ENCODE assay signal across 10 cellular contexts in genomic region chr11:10526974-10527918, GRCh38. TPM values are rescaled to one million over a fixed set of nuclear protein-coding genes. Genes with fewer than 3 reads are reported as not detected.
DNase-seq lines count a peak whose midpoint lies in the region; ATAC-seq and TF ChIP-seq lines count a peak whose summit lies in the region.
"Had no signal": no experiment of that assay in that cellular context is flagged by ENCODE, and none has a peak within 500 bp of the region (broad histone marks: within the 10 kb centered on the region; RNA-seq: fewer than 3 reads in every experiment).

No MANE protein-coding gene starts in this region.

- no peak for TF ChIP-seq POLR2A in esophagus muscularis mucosa (IDR thresholded peaks at IDR 0.05; ENCODE audit: low read depth)

- no peaks in the 10 kb centered on the region for H3K79me1 ChIP-seq in neuronal stem cell (ENCODE audit: low read depth, low read length)

- H3K4me1 ChIP-seq in esophagus muscularis mucosa, result peaks cover 0 to 21% (median 4%) of the 10 kb centered on the region in 4 donors
- no peaks in the 10 kb centered on the region for H3K4me1 ChIP-seq in neuronal stem cell (ENCODE audit: control insufficient read depth in 2 of 2, insufficient read depth in 1 of 2, low read depth in 1 of 2, low read length in 2 of 2)

- no peak overlapping the region for H2BK120ac ChIP-seq in neuronal stem cell (ENCODE audit: low read depth, low read length)

- peaks cover 52% of the 10 kb centered on the region for H3K36me3 Mint-ChIP-seq in activated CD4-positive, alpha-beta T cell treated with anti-CD3 and anti-CD28 coated beads for 36 hours (ENCODE audit: low read depth)

- H3K4me3 ChIP-seq in esophagus muscularis mucosa (no peak overlapping the region), neuronal stem cell (ENCODE audit: low read length in 2 of 2) (no peak overlapping the region)

- H2AK5ac ChIP-seq in neuronal stem cell (ENCODE audit: low read depth, low read length), result no peak overlapping the region

- no peak overlapping the region for H4K8ac ChIP-seq in neuronal stem cell (ENCODE audit: low read depth, low read length)

- no peak for TF ChIP-seq CTCF in esophagus muscularis mucosa (IDR thresholded peaks at IDR 0.05)

- no peak overlapping the region for H3K14ac ChIP-seq in neuronal stem cell (ENCODE audit: low read length)

- H2BK5ac ChIP-seq in neuronal stem cell (ENCODE audit: low read length), result no peak overlapping the region

- no peak overlapping the region for H3K4ac ChIP-seq in neuronal stem cell (ENCODE audit: low read length)

- peak overlapping the region; percentile 9 for H3K4me3 Mint-ChIP-seq in activated CD4-positive, alpha-beta T cell treated with anti-CD3 and anti-CD28 coated beads for 36 hours

- H3K27ac ChIP-seq in esophagus muscularis mucosa (replicated peaks in 1 of 4) (no peak overlapping the region), neuronal stem cell (replicated peaks; ENCODE audit: low read length) (no peak overlapping the region)

- no peak overlapping the region for H3K23ac ChIP-seq in neuronal stem cell (ENCODE audit: low read depth, low read length, poor library complexity)

- WGBS in esophagus muscularis mucosa, result 71% methylated on average over 6 of the region's 6 CpGs
- WGBS in neuronal stem cell (ENCODE audit: extremely low coverage in 2 of 2, insufficient read length in 2 of 2, insufficient replicate concordance in 1 of 2), 2 donors, result no CpG with 5 or more reads among the region's 6 CpGs

- no peak overlapping the region for H3K4me2 ChIP-seq in neuronal stem cell (ENCODE audit: insufficient read depth, low read length, poor library complexity, severe bottlenecking)

- CTCF ChIA-PET in activated CD4-positive, alpha-beta T cell treated with anti-CD3 and anti-CD28 coated beads for 36 hours (lab: Charles Lee), result interaction anchor here (0.7 to 1.2 kb wide), 3 partner anchors 12 to 79 kb away, joined by 3 to 8 read pairs (median 3); partner anchors contain the start of gene RNF141

- peak overlapping the region; percentile 83 for H3K27ac Mint-ChIP-seq in activated CD4-positive, alpha-beta T cell treated with anti-CD3 and anti-CD28 coated beads for 36 hours

- H4K91ac ChIP-seq in neuronal stem cell (ENCODE audit: low read depth, low read length, poor library complexity), result no peak overlapping the region

- no peak overlapping the region for H2AFZ ChIP-seq in neuronal stem cell (ENCODE audit: low read length)

- H3K9me3 ChIP-seq in esophagus muscularis mucosa (no peaks in the 10 kb centered on the region), neuronal stem cell (replicated peaks in 1 of 2; ENCODE audit: control insufficient read depth in 2 of 2, insufficient read depth in 1 of 2, low read depth in 1 of 2, low read length in 2 of 2) (no peaks in the 10 kb centered on the region)

- POLR2A ChIA-PET in activated CD4-positive, alpha-beta T cell treated with anti-CD3 and anti-CD28 coated beads for 36 hours (lab: Charles Lee), result no interaction called here

- H3K36me3 ChIP-seq in esophagus muscularis mucosa (peaks cover 12 to 87% (median 56%) of the 10 kb centered on the region in 4 donors), neuronal stem cell (replicated peaks in 1 of 2; ENCODE audit: control insufficient read depth in 2 of 2, insufficient read depth in 2 of 2, low read length in 2 of 2) (peaks cover 1 to 86% of the 10 kb centered on the region in 2 donors)

- H2BK12ac ChIP-seq in neuronal stem cell (ENCODE audit: low read length), result no peak overlapping the region

- no peak overlapping the region for H2BK15ac ChIP-seq in neuronal stem cell (ENCODE audit: low read length)

- peak; percentile 96 for ATAC-seq in activated CD4-positive, alpha-beta T cell treated with anti-CD3 and anti-CD28 coated beads for 36 hours
- peak; percentile 76 for ATAC-seq in HG03565 (IDR thresholded peaks at IDR 0.05; ENCODE audit: unreplicated experiment)

- no peak for DNase-seq in activated CD4-positive, alpha-beta T cell treated with anti-CD3 and anti-CD28 coated beads for 36 hours
- no peak for DNase-seq in activated CD4-positive, alpha-beta T cell treated with anti-CD3 and anti-CD28 coated beads, Interleukin-2, amount 50 U/mL, for 1 hour
- peak; percentile 41 for DNase-seq in dedifferentiated amniotic fluid mesenchymal stem cell (ENCODE audit: extremely low spot score)
- DNase-seq in superior temporal gyrus (ENCODE audit: extremely low spot score), result peak; percentile 78
- DNase-seq in NCI-H82 treated with DMSO at 0.1 percent for 48 hours (lab: John Stamatoyannopoulos, UW; ENCODE audit: unreplicated experiment), result no peak
- DNase-seq in esophagus muscularis mucosa (ENCODE audit: extremely low spot score), result no peak
- DNase-seq in neuronal stem cell (ENCODE audit: low spot score), result no peak
- DNase-seq: effector memory CD4-positive, alpha-beta T cell had no signal

- no peaks in the 10 kb centered on the region for H3K27me3 Mint-ChIP-seq in activated CD4-positive, alpha-beta T cell treated with anti-CD3 and anti-CD28 coated beads for 36 hours

- H3K27me3 ChIP-seq in esophagus muscularis mucosa, result no peaks in the 10 kb centered on the region
- H3K27me3 ChIP-seq in neuronal stem cell (ENCODE audit: control insufficient read depth in 3 of 3, insufficient read depth in 3 of 3, low read depth in 1 of 3, low read length in 3 of 3), result no peaks in the 10 kb centered on the region

- no peaks in the 10 kb centered on the region for H3K9me3 Mint-ChIP-seq in activated CD4-positive, alpha-beta T cell treated with anti-CD3 and anti-CD28 coated beads for 36 hours (ENCODE audit: low read depth)

- H3K9ac ChIP-seq in neuronal stem cell (ENCODE audit: low read depth, low read length, poor library complexity), result no peak overlapping the region

- intact Hi-C loops in activated CD4-positive, alpha-beta T cell treated with anti-CD3 and anti-CD28 coated beads for 36 hours (cut with DNase I, micrococcal nuclease), result loop anchor here (1.0 to 5.0 kb wide), 3 partner anchors 13 to 210 kb away; partner anchors contain the start of gene AMPD3 (in 1 of the 2)
- intact Hi-C loops in esophagus muscularis mucosa (cut with DNase I), result no loop called here

- peaks cover 22% of the 10 kb centered on the region for H3K4me1 Mint-ChIP-seq in activated CD4-positive, alpha-beta T cell treated with anti-CD3 and anti-CD28 coated beads for 36 hours

- no peak for TF ChIP-seq EP300 in esophagus muscularis mucosa (IDR thresholded peaks at IDR 0.05)

- H3K18ac ChIP-seq in neuronal stem cell (ENCODE audit: low read length), result no peak overlapping the region

RNA-seq across cellular contexts. Expression of gene RNF141, which starts 13.7 kb away (rescaled TPM):
- 10 to 100 TPM; 12.5 to 17.8 TPM for total RNA-seq in activated CD4-positive, alpha-beta T cell treated with anti-CD3 and anti-CD28 coated beads for 36 hours
- total RNA-seq in esophagus muscularis mucosa, result 10 to 100 TPM; 24.1 to 39.3 (median 34.9) TPM
- 27.1 TPM for polyA plus RNA-seq in neuronal stem cell (2013, experiment 1 of 2)
- polyA plus RNA-seq in neuronal stem cell (2013, experiment 2 of 2), result 26.4 TPM

RNA-seq across cellular contexts. Expression of gene LYVE1, which starts 41.2 kb away (rescaled TPM):
- total RNA-seq in activated CD4-positive, alpha-beta T cell treated with anti-CD3 and anti-CD28 coated beads for 36 hours, result not detected
- 100 to 1,000 TPM in 1 of 4 donors, 10 to 100 TPM in 3; 59.5 to 150 (median 74.3) TPM for total RNA-seq in esophagus muscularis mucosa
- polyA plus RNA-seq in neuronal stem cell (2013, experiment 1 of 2), result 0.03 TPM
- polyA plus RNA-seq in neuronal stem cell (2013, experiment 2 of 2), result 0.03 TPM
- total RNA-seq: SK-MEL-5 had no signal

Comparison
In these comparisons a context has a peak if more than half of its experiments do, and no peak if none do; other contexts are left out.
1. DNase-seq: peak in dedifferentiated amniotic fluid mesenchymal stem cell (single experiment) and superior temporal gyrus (single experiment); none in activated CD4-positive, alpha-beta T cell treated with anti-CD3 and anti-CD28 coated beads for 36 hours (single experiment), activated CD4-positive, alpha-beta T cell treated with anti-CD3 and anti-CD28 coated beads, Interleukin-2, amount 50 U/mL, for 1 hour (single experiment), NCI-H82 treated with DMSO at 0.1 percent for 48 hours (single experiment), esophagus muscularis mucosa (single experiment) and neuronal stem cell (single experiment).
2. RNA of gene LYVE1, which starts 41.2 kb away (total RNA-seq): 59.5 to 150 TPM in esophagus muscularis mucosa; not detected in activated CD4-positive, alpha-beta T cell treated with anti-CD3 and anti-CD28 coated beads for 36 hours; every median in the first group is over 10 times any median in the second.